29 cellular contexts compared by ENCODE assay signal in the genomic region with DNA sequence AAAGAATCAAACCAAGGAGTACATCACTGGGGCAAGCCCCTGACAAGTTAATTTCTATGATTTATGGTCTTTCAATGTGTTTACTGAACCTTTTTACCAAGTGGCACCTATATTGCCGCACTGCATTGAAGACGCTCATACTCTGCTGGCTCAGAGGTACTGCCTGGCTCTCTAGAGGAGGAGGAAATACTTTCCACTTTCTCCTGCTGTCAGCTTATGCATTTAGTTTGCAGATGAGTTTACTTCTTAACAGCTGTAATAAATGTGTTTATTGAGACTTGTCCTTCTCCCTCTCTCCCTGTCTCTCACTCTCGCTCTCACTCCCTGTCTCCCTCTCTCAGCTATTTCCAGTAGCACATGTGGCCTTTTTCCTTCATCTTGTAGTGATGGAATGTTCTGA.
"Had no signal": no experiment of that assay in that cellular context is flagged by ENCODE, and none has a peak within 500 bp of the region (broad histone marks: within the 10 kb centered on the region; RNA-seq: fewer than 3 reads in every experiment).

No MANE protein-coding gene starts in this region.

- H3K27ac ChIP-seq: colonic mucosa, epithelial cell of prostate, foreskin keratinocyte, gastroesophageal sphincter, heart left ventricle, hepatocyte, lower lobe of right lung, neural progenitor cell, prostate gland, right atrium auricular region, stomach, testis, tibial artery had no signal

- H3K4me3 Mint-ChIP-seq: dendritic cell treated with granulocyte-macrophage colony-stimulating factor and Interleukin-4, amounts not matched to agents 40 ng/mL and 50 ng/mL, for 4 days; endodermal cell; naive B cell; natural killer cell treated with Interleukin-12 subunit alpha and Interleukin-12 subunit beta and Interleukin-15 and Interleukin-18, amount 100 ng/mL, for 72 hours; neural progenitor cell; type B pancreatic cell had no signal

- H3K9me3 Mint-ChIP-seq: dendritic cell treated with granulocyte-macrophage colony-stimulating factor and Interleukin-4, amounts not matched to agents 40 ng/mL and 50 ng/mL, for 4 days; endodermal cell; naive B cell; natural killer cell treated with Interleukin-12 subunit alpha and Interleukin-12 subunit beta and Interleukin-15 and Interleukin-18, amount 100 ng/mL, for 72 hours had no signal

- FAIRE-seq: kidney had no signal

- H3K36me3 ChIP-seq: colonic mucosa, gastroesophageal sphincter, heart left ventricle, lower lobe of right lung, neural progenitor cell, prostate gland, right atrium auricular region, stomach, tibial artery had no signal

- H3K27me3 ChIP-seq: colonic mucosa, gastroesophageal sphincter, heart left ventricle, hepatocyte, neural progenitor cell, right atrium auricular region, stomach, testis, tibial artery had no signal

- H3K4me3 ChIP-seq: colonic mucosa, gastroesophageal sphincter, heart left ventricle, hepatocyte, lower lobe of right lung, neural progenitor cell, prostate gland, right atrium auricular region, smooth muscle cell, stomach, testis, tibial artery had no signal

- H3K36me3 Mint-ChIP-seq: naive B cell; natural killer cell treated with Interleukin-12 subunit alpha and Interleukin-12 subunit beta and Interleukin-15 and Interleukin-18, amount 100 ng/mL, for 72 hours; type B pancreatic cell had no signal

- H3K79me2 ChIP-seq: hepatocyte had no signal

- DNase-seq: colonic mucosa; effector CD8-positive, alpha-beta T cell; endodermal cell; foreskin keratinocyte; heart left ventricle; kidney; left ventricle myocardium superior; lower lobe of right lung; naive B cell; stimulated activated CD4-positive, alpha-beta T cell treated with anti-CD3 and anti-CD28 coated beads, Interleukin-12 subunit alpha, Interleukin-12 subunit beta, amount 100 ng/mL, for 4 hours; stimulated activated CD4-positive, alpha-beta T cell treated with anti-CD3 and anti-CD28 coated beads, Interleukin-1b, Interleukin-23, amount 100 ng/mL, for 48 hours; stimulated activated CD4-positive, alpha-beta T cell treated with anti-CD3 and anti-CD28 coated beads, Interleukin-4, amount 100 ng/mL, for 1 hour; stimulated activated CD8-positive, alpha-beta memory T cell treated with anti-CD3 and anti-CD28 coated beads, Interleukin-4, amount 100 ng/mL, for 48 hours; stimulated activated naive CD4-positive, alpha-beta T cell treated with Interleukin-2 at 50 U/mL for 16 hours; stomach; testis; tibial artery had no signal

- H3K9ac ChIP-seq: neural progenitor cell had no signal

- H3K4me1 ChIP-seq: colonic mucosa, foreskin keratinocyte, gastroesophageal sphincter, heart left ventricle, lower lobe of right lung, prostate gland, right atrium auricular region, stomach, testis, tibial artery had no signal

- H3K4me2 ChIP-seq: hepatocyte, neural progenitor cell, smooth muscle cell had no signal

- H3K9me3 ChIP-seq: colonic mucosa, gastroesophageal sphincter, heart left ventricle, lower lobe of right lung, prostate gland, right atrium auricular region, stomach, testis, tibial artery had no signal

- H3K27ac Mint-ChIP-seq: dendritic cell treated with granulocyte-macrophage colony-stimulating factor and Interleukin-4, amounts not matched to agents 40 ng/mL and 50 ng/mL, for 4 days; endodermal cell; natural killer cell treated with Interleukin-12 subunit alpha and Interleukin-12 subunit beta and Interleukin-15 and Interleukin-18, amount 100 ng/mL, for 72 hours; neural progenitor cell; type B pancreatic cell had no signal

- ATAC-seq: esophagus mucosa; foreskin keratinocyte; gastroesophageal sphincter; heart left ventricle; left ventricle myocardium superior; lower lobe of right lung; natural killer cell treated with Interleukin-12 subunit alpha and Interleukin-12 subunit beta and Interleukin-15 and Interleukin-18, amount 100 ng/mL, for 72 hours; sciatic nerve had no signal

- H3K27me3 Mint-ChIP-seq: type B pancreatic cell had no signal

- H2AFZ ChIP-seq: hepatocyte, neural progenitor cell had no signal
